24 cellular contexts compared by ENCODE assay signal in the genomic region with DNA sequence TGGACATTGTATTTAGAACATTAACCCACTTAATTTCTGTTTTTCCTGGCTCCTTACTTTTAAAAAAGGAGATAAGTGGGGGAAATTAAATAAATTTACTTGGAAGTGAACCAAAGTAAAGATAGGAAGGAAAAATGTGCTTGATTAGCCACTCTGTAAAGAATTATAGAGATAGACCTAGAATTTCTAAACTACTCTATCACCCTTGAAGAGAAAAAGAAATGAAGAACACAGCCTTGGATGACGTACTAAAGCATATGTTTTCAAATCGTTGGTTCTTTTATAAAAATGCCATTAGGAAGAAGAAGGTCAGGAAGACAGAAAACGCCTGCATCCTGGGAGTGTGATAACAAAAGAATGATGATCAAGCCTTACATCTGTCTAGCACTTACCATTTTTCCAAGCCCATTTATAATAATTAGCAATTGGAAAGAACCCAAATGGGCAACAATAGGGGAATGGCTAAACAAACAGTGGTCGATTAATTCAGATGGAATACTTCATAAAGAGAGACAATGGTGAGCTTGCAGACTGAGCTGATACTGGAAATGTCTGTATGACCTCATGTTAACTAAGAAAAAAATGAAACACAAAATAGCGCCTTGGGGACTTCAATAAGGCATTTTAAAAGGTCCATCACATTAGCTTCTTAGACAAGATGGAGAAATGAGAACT.
DNase-seq lines count a peak whose midpoint lies in the region; ATAC-seq, FAIRE-seq and TF ChIP-seq lines count a peak whose summit lies in the region.
"Had no signal": no experiment of that assay in that cellular context is flagged by ENCODE, and none has a peak within 500 bp of the region (broad histone marks: within the 10 kb centered on the region; RNA-seq: fewer than 3 reads in every experiment).

No MANE protein-coding gene starts in this region.

- DNase-seq in right cardiac atrium, result no peak
- no peak for DNase-seq in Right ventricle myocardium superior
- DNase-seq in NCI-H2227 treated with DMSO at 0.1 percent for 48 hours (lab: John Stamatoyannopoulos, UW), result peak; percentile 90
- DNase-seq in endothelial cell of umbilical vein (ENCODE audit: low read depth, low spot score), result peak; percentile 98
- DNase-seq in retina, result peak; percentile 9
- DNase-seq in osteoblast (ENCODE audit: insufficient read length, low spot score, missing footprints), result no peak
- DNase-seq in DMS 273 treated with DMSO at 0.1 percent for 48 hours (lab: John Stamatoyannopoulos, UW), result no peak
- no peak for DNase-seq in 8988T
- DNase-seq: activated CD4-positive, alpha-beta memory T cell treated with anti-CD3 and anti-CD28 coated beads for 36 hours; activated CD8-positive, alpha-beta memory T cell treated with anti-CD3 and anti-CD28 coated beads, Interleukin-2, amount 50 U/mL, for 4 hours; activated naive CD4-positive, alpha-beta T cell treated with anti-CD3 and anti-CD28 coated beads, Interleukin-2, amount 10 ng/mL, durations not matched to agents 7 days and 5 days; amniotic stem cell; effector CD4-positive, alpha-beta T cell; Kasumi-1; left colon; naive B cell; NCI-H2081; nucleus accumbens; PC-9; SHP77 treated with DMSO at 0.1 percent for 48 hours; trophoblast cell had no signal

- H3K9me3 ChIP-seq in right cardiac atrium (ENCODE audit: control insufficient read depth, low read length) (no peaks in the 10 kb centered on the region), endothelial cell of umbilical vein (replicated peaks; ENCODE audit: control insufficient read depth, insufficient read depth, low read length) (no peaks in the 10 kb centered on the region), osteoblast (ENCODE audit: low read depth, low read length) (no peaks in the 10 kb centered on the region)

- POLR2A ChIA-PET in endothelial cell of umbilical vein (lab: Charles Lee), result no interaction called here

- H3K9ac ChIP-seq in endothelial cell of umbilical vein (replicated peaks; ENCODE audit: extremely low read depth, insufficient read depth, low read length), result no peak overlapping the region

- no TSS peak for BruUV-seq in endothelial cell of umbilical vein (replicated peaks; lab: Mats Ljungman, UMichigan)

- peak; percentile 81 for FAIRE-seq in endothelial cell of umbilical vein (lab: Jason Lieb, UNC)
- FAIRE-seq: G401.6, H1 had no signal

- dilution Hi-C loops in endothelial cell of umbilical vein (cut with MboI; ENCODE audit: extremely low pct_ligation_motif_present, low sequenced_read_pairs), result no loop called here

- H3K79me2 ChIP-seq in endothelial cell of umbilical vein (ENCODE audit: control insufficient read depth, insufficient read depth, low read length) (no peaks in the 10 kb centered on the region), osteoblast (ENCODE audit: insufficient read depth, low read length) (no peaks in the 10 kb centered on the region)

- no peaks in the 10 kb centered on the region for H3K36me3 ChIP-seq in endothelial cell of umbilical vein (ENCODE audit: control insufficient read depth in 2 of 2, extremely low read depth in 1 of 2, insufficient read depth in 2 of 2, low read length in 2 of 2)
- H3K36me3 ChIP-seq in osteoblast (ENCODE audit: insufficient read depth, low read length), result no peaks in the 10 kb centered on the region

- WGBS in right cardiac atrium, result 29% methylated on average over 5 of the region's 5 CpGs

- H4K20me1 ChIP-seq in endothelial cell of umbilical vein (replicated peaks; ENCODE audit: control insufficient read depth, extremely low read depth, insufficient read depth, low read length) (no peaks in the 10 kb centered on the region), osteoblast (ENCODE audit: insufficient read depth, low read length) (no peaks in the 10 kb centered on the region)

- H3K27ac ChIP-seq in right cardiac atrium (ENCODE audit: low read length) (no peak overlapping the region), endothelial cell of umbilical vein (ENCODE audit: insufficient read depth, low read depth, low read length) (peak overlapping the region; percentile 31), osteoblast (ENCODE audit: low read depth, low read length) (no peak overlapping the region)
- H3K27ac ChIP-seq: PC-9 had no signal

- ATAC-seq in right cardiac atrium (peak; percentile 60 to 79), Right ventricle myocardium superior (ENCODE audit: poor library complexity) (no peak)
- ATAC-seq: left colon had no signal

- CTCF ChIA-PET in endothelial cell of umbilical vein (lab: Charles Lee), result interaction anchor here (0.9 to 1.2 kb wide), 3 partner anchors 15 to 260 kb away, joined by 3 to 6 read pairs (median 4); no protein-coding TSS in a partner anchor

- no peak overlapping the region for H2AFZ ChIP-seq in endothelial cell of umbilical vein (ENCODE audit: low read depth, low read length)
- no peak overlapping the region for H2AFZ ChIP-seq in osteoblast (ENCODE audit: low read length)
- H2AFZ ChIP-seq: PC-9 had no signal

- H3K4me1 ChIP-seq in right cardiac atrium (ENCODE audit: control insufficient read depth, insufficient read depth, low read length) (peaks cover 2% of the 10 kb centered on the region), endothelial cell of umbilical vein (ENCODE audit: control insufficient read depth, extremely low read depth, insufficient read depth, low read length) (no peaks in the 10 kb centered on the region), osteoblast (ENCODE audit: insufficient read depth, low read length) (no peaks in the 10 kb centered on the region)

- H3K27me3 ChIP-seq in right cardiac atrium (ENCODE audit: control insufficient read depth, insufficient read depth) (no peaks in the 10 kb centered on the region), endothelial cell of umbilical vein (ENCODE audit: control insufficient read depth in 2 of 2, insufficient read depth in 2 of 2, low read length in 2 of 2) (peaks cover 2 to 3% of the 10 kb centered on the region in 2 experiments), osteoblast (ENCODE audit: insufficient read depth, low read length) (peaks cover 5% of the 10 kb centered on the region)

- TF ChIP-seq CTCF in endothelial cell of umbilical vein (IDR thresholded peaks at IDR 0.05; ENCODE audit: extremely low read depth in 1 of 2, insufficient read depth in 1 of 2, low read depth in 1 of 2, low read length in 2 of 2) (no peak), osteoblast (IDR thresholded peaks at IDR 0.05; ENCODE audit: extremely low read depth, low read depth, low read length) (no peak)

- intact Hi-C loops in right cardiac atrium (cut with DNase I), result no loop called here
- intact Hi-C loops in Right ventricle myocardium superior (cut with DNase I), result no loop called here
- intact Hi-C loops in endothelial cell of umbilical vein (cut with micrococcal nuclease), result no loop called here

- H3K4me2 ChIP-seq in endothelial cell of umbilical vein (ENCODE audit: insufficient read depth, low read length) (peak overlapping the region; percentile 22), osteoblast (ENCODE audit: insufficient read depth, low read length) (no peak overlapping the region)
- H3K4me2 ChIP-seq: PC-9, smooth muscle cell had no signal

- H3K4me3 ChIP-seq in right cardiac atrium (ENCODE audit: low read length) (no peak overlapping the region), endothelial cell of umbilical vein (replicated peaks in 1 of 3; ENCODE audit: insufficient read depth in 1 of 3, low read depth in 1 of 3, low read length in 3 of 3) (no peak overlapping the region), osteoblast (ENCODE audit: insufficient read depth, low read length) (no peak overlapping the region)
- H3K4me3 ChIP-seq: PC-9, smooth muscle cell had no signal

- H3K9me1 ChIP-seq in endothelial cell of umbilical vein (replicated peaks; ENCODE audit: control insufficient read depth, extremely low read depth, insufficient read depth, low read length), result no peaks in the 10 kb centered on the region

- TF ChIP-seq POLR2A in endothelial cell of umbilical vein (IDR thresholded peaks at IDR 0.05; ENCODE audit: low read depth, low read length), result no peak

TF ChIP-seq in endothelial cell of umbilical vein, 7 proteins besides CTCF, POLR2A, EP300 and RAD21:
- TF ChIP-seq FOS (IDR thresholded peaks at IDR 0.05; ENCODE audit: borderline replicate concordance, insufficient read depth, low read length) (no peak), MYC (IDR thresholded peaks at IDR 0.05; ENCODE audit: low read depth, low read length) (no peak), JUN (IDR thresholded peaks at IDR 0.05; ENCODE audit: borderline replicate concordance, insufficient read depth, insufficient read length, low read depth) (peak; percentile 58), GATA2 (IDR thresholded peaks at IDR 0.05; ENCODE audit: insufficient read depth, insufficient read length, low read depth, low read length) (peak; percentile 13), EZH2 (IDR thresholded peaks at IDR 0.05; ENCODE audit: borderline replicate concordance, low read depth, low read length, severe bottlenecking) (no peak), POLR2AphosphoS5 (IDR thresholded peaks at IDR 0.05; ENCODE audit: insufficient read depth, low read depth, low read length) (peak; percentile 17)
- TF ChIP-seq, protein P1, sequence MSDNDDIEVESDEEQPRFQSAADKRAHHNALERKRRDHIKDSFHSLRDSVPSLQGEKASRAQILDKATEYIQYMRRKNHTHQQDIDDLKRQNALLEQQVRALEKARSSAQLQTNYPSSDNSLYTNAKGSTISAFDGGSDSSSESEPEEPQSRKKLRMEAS (IDR thresholded peaks at IDR 0.05; ENCODE audit: insufficient read depth, insufficient read length), result no peak

Comparison
In these comparisons a context has a peak if more than half of its experiments do, and no peak if none do; other contexts are left out.
1. DNase-seq: peak in NCI-H2227 treated with DMSO at 0.1 percent for 48 hours (single experiment), endothelial cell of umbilical vein (single experiment) and retina (single experiment); none in right cardiac atrium (0 of 3), Right ventricle myocardium superior (single experiment), osteoblast (single experiment), DMS 273 treated with DMSO at 0.1 percent for 48 hours (single experiment) and 8988T (single experiment).